Comparison of ENCODE assay signal across 25 cellular contexts in the genomic region with DNA sequence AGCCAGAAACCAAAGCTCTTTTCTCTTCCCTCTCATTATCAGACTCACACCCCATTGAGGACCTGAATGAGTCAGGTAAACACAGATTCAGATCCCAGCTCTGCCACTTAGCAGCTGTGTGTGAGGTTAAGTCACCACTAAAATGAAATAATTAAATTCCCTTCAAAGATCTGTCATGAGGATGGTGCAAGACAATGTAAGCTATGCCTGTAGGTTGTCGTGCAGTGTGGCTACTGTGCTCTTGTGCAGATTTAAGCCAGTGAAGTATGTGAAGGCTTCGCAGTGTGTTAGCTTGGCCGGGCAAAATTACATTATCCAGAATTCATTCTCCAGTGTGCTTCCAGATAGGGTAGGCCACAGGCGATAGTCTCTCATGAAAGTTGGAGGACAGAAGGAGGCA. TPM values are rescaled to one million over a fixed set of nuclear protein-coding genes. Genes with fewer than 3 reads are reported as not detected.
A peak's percentile ranks its signal among the peaks of the same experiment; 100 is the strongest.
DNase-seq lines count a peak whose midpoint lies in the region; TF ChIP-seq lines count a peak whose summit lies in the region.
"Had no signal": no experiment of that assay in that cellular context is flagged by ENCODE, and none has a peak within 500 bp of the region (broad histone marks: within the 10 kb centered on the region; RNA-seq: fewer than 3 reads in every experiment).

No MANE protein-coding gene starts in this region.

- intact Hi-C loops in spleen (cut with DNase I; ENCODE audit: low total_unique reads): no loop called here

- no peaks in the 10 kb centered on the region for H3K36me3 ChIP-seq in spleen
- H3K36me3 ChIP-seq: BLaER1 treated with 17β-estradiol and CSF1 and Interleukin-3, amounts not matched to agents 10 nM and 100 nM had no signal

- 94 to 99% (median 95%) methylated on average over 4 of the region's 4 CpGs for WGBS in spleen, 5 donors

- peaks cover 0 to 19% (median 9%) of the 10 kb centered on the region in 8 donors for H3K9me3 ChIP-seq in spleen

- H3K4me1 ChIP-seq in spleen: peaks cover 0 to 10% (median 0%) of the 10 kb centered on the region in 6 donors
- H3K4me1 ChIP-seq: A549 had no signal

- no peak for TF ChIP-seq CTCF in spleen (IDR thresholded peaks at IDR 0.05 in 8 of 11, conservative IDR thresholded peaks at IDR 0.05 in 3 of 11)

- peaks cover 0 to 64% (median 12%) of the 10 kb centered on the region in 7 donors for H3K27me3 ChIP-seq in spleen (replicated peaks in 1 of 7)

- DNase-seq in NCI-H510A treated with DMSO at 0.1 percent for 48 hours (lab: John Stamatoyannopoulos, UW): peak; percentile 72
- DNase-seq in NCI-H510A (lab: John Stamatoyannopoulos, UW): no peak
- DNase-seq in NCI-H2029 (lab: John Stamatoyannopoulos, UW): peak; percentile 75
- peak; percentile 80 for DNase-seq in NCI-H69 (lab: John Stamatoyannopoulos, UW)
- DNase-seq in spleen: peak; percentile 6
- no peak for DNase-seq in stimulated activated CD4-positive, alpha-beta T cell treated with anti-CD3 and anti-CD28 coated beads, Interleukin-15, amount 100 ng/mL, for 24 hours
- no peak for DNase-seq in dedifferentiated amniotic fluid mesenchymal stem cell (ENCODE audit: extremely low spot score)
- DNase-seq: AML-193; CD4-positive, alpha-beta T cell; GF-D8; Kasumi-1; NCI-H1092 treated with DMSO at 0.1 percent for 48 hours; NCI-H1436; NCI-H1930; NCI-H2171 treated with DMSO at 0.1 percent for 48 hours; T-helper 9 cell had no signal

- no peak overlapping the region for H3K4me3 ChIP-seq in spleen
- H3K4me3 ChIP-seq: A549; BLaER1 treated with 17β-estradiol and CSF1 and Interleukin-3, amounts not matched to agents 10 nM and 100 nM; SK-N-MC had no signal

- TF ChIP-seq POLR2A in spleen (IDR thresholded peaks at IDR 0.05): no peak

- no peak overlapping the region for H3K27ac ChIP-seq in spleen
- H3K27ac ChIP-seq: A549; BLaER1 treated with 17β-estradiol and CSF1 and Interleukin-3, amounts not matched to agents 10 nM and 100 nM; RWPE1; SK-N-MC had no signal

RNA-seq across cellular contexts. Expression of gene UBL4B, which starts 13.6 kb away (rescaled TPM):
- not detected for total RNA-seq in spleen
- not detected for polyA plus RNA-seq in spleen
- total RNA-seq: CD4-positive, alpha-beta T cell; HepG2; HT1080; M059J; NCI-H460; OCI-LY7 had no signal
- polyA plus RNA-seq: A549, HepG2 had no signal

RNA-seq across cellular contexts. Expression of gene SLC6A17, which starts 24.5 kb away (rescaled TPM):
- not detected for total RNA-seq in spleen
- under 1 TPM in 2 of 3 donors, not detected in 1; under 0.01 to 0.02 TPM for polyA plus RNA-seq in spleen
- total RNA-seq: CD4-positive, alpha-beta T cell; HepG2; HT1080; NCI-H460; OCI-LY7 had no signal
- polyA plus RNA-seq: HepG2 had no signal

RNA-seq across cellular contexts. Expression of gene ALX3, which starts 55.3 kb away (rescaled TPM):
- total RNA-seq in spleen: not detected
- under 1 TPM in 2 of 3 donors, not detected in 1; 0.10 to 0.12 TPM for polyA plus RNA-seq in spleen
- total RNA-seq: CD4-positive, alpha-beta T cell; HepG2; HT1080; M059J; NCI-H460; OCI-LY7 had no signal
- polyA plus RNA-seq: A549, HepG2 had no signal

Comparison
In these comparisons a context has a peak if more than half of its experiments do, and no peak if none do; other contexts are left out.
1. DNase-seq: peak in NCI-H510A treated with DMSO at 0.1 percent for 48 hours (single experiment), NCI-H2029 (single experiment), NCI-H69 (single experiment) and spleen (single experiment); none in NCI-H510A (single experiment), stimulated activated CD4-positive, alpha-beta T cell treated with anti-CD3 and anti-CD28 coated beads, Interleukin-15, amount 100 ng/mL, for 24 hours (single experiment) and dedifferentiated amniotic fluid mesenchymal stem cell (single experiment).